In genomic region chr2:203014456-203015199, GRCh38 we compare ENCODE assay signal across 8 cellular contexts. TPM values are rescaled to one million over a fixed set of nuclear protein-coding genes. Genes with fewer than 3 reads are reported as not detected.
DNase-seq lines count a peak whose midpoint lies in the region; ATAC-seq and TF ChIP-seq lines count a peak whose summit lies in the region.

TSS of gene NBEAL1 (plus strand) at chr2:203014875. CDS start at chr2:203016385, 1,510 bp downstream.

- H3K4me1 Mint-ChIP-seq in activated B cell treated with CpG ODN at 0.5 μM for 24 hours: peaks cover 26% of the 10 kb centered on the region
- H3K4me1 Mint-ChIP-seq in central memory CD8-positive, alpha-beta T cell: peaks cover 33% of the 10 kb centered on the region

- H3K27ac ChIP-seq in spleen: peak within 1 kb of the TSS; percentile 78 to 93 (median 91)

- H3K36me3 Mint-ChIP-seq in activated B cell treated with CpG ODN at 0.5 μM for 24 hours (ENCODE audit: low read depth): peaks cover 7% of the 10 kb centered on the region
- H3K36me3 Mint-ChIP-seq in central memory CD8-positive, alpha-beta T cell (ENCODE audit: insufficient read depth): peaks cover 9% of the 10 kb centered on the region

- no peaks in the 10 kb centered on the region for H3K27me3 Mint-ChIP-seq in activated B cell treated with CpG ODN at 0.5 μM for 24 hours
- H3K27me3 Mint-ChIP-seq in central memory CD8-positive, alpha-beta T cell: no peaks in the 10 kb centered on the region

- 0 to 1% (median 1%) methylated on average over 43 to 59 of the region's 59 CpGs for WGBS in spleen, 5 donors

- CTCF ChIA-PET in activated B cell treated with CpG ODN at 0.5 μM for 24 hours (lab: Charles Lee): interaction anchor here (0.8 kb wide), 1 partner anchor 144 kb away, joined by 4 read pairs; no protein-coding TSS in a partner anchor

- H3K4me1 ChIP-seq in spleen: peaks cover 11 to 55% (median 47%) of the 10 kb centered on the region in 6 donors

- ATAC-seq in HG03196 (IDR thresholded peaks at IDR 0.05; ENCODE audit: unreplicated experiment) (peak; percentile 97), activated B cell treated with CpG ODN at 0.5 μM for 24 hours (ENCODE audit: low read depth) (peak; percentile 93)
- peak; percentile 90 for ATAC-seq in central memory CD8-positive, alpha-beta T cell (replicated peaks; ENCODE audit: extremely low read depth, poor library complexity, severe bottlenecking)

- H3K9me3 ChIP-seq in spleen: no peaks in the 10 kb centered on the region

- intact Hi-C loops in activated B cell treated with CpG ODN at 0.5 μM for 24 hours (cut with micrococcal nuclease) (loop anchor here (1.0 to 5.0 kb wide), 8 partner anchors 103 to 1233 kb away; partner anchors contain the start of genes ABI2, BMPR2, CYP20A1 and FAM117B), spleen (cut with DNase I; ENCODE audit: low total_unique reads) (no loop called here)

- H3K9me3 Mint-ChIP-seq in activated B cell treated with CpG ODN at 0.5 μM for 24 hours: no peaks in the 10 kb centered on the region
- no peaks in the 10 kb centered on the region for H3K9me3 Mint-ChIP-seq in central memory CD8-positive, alpha-beta T cell

- DNase-seq in AG08395 (ENCODE audit: low spot score): peak; percentile 97
- DNase-seq in NCI-H345 (lab: John Stamatoyannopoulos, UW): peak; percentile 98
- DNase-seq in activated B cell treated with CpG ODN at 0.5 μM for 24 hours: peak; percentile 100
- DNase-seq in central memory CD8-positive, alpha-beta T cell (ENCODE audit: low spot score in 2 of 2): peak; percentile 96
- peak; percentile 98 for DNase-seq in inferior parietal cortex (ENCODE audit: extremely low spot score)
- peak; percentile 100 for DNase-seq in spleen

- POLR2A ChIA-PET in activated B cell treated with CpG ODN at 0.5 μM for 24 hours (lab: Charles Lee): interaction anchor here (1.0 to 2.2 kb wide), 3 partner anchors 104 to 379 kb away, joined by 3 to 10 read pairs (median 8); partner anchors contain the start of genes CYP20A1 and FAM117B

- TF ChIP-seq CTCF in activated B cell treated with CpG ODN at 0.5 μM for 24 hours (IDR thresholded peaks at IDR 0.05): no peak
- peak in 2 of 11 experiments; percentile 4 to 13 for TF ChIP-seq CTCF in spleen (IDR thresholded peaks at IDR 0.05 in 8 of 11, conservative IDR thresholded peaks at IDR 0.05 in 3 of 11)

- TF ChIP-seq POLR2A in GM18951 (IDR thresholded peaks at IDR 0.05; ENCODE audit: extremely low read depth, insufficient read depth, insufficient read length) (peak; percentile 75), spleen (IDR thresholded peaks at IDR 0.05) (peak; percentile 21 to 53 (median 38))

- peak within 1 kb of the TSS; percentile 41 to 84 (median 72) for H3K4me3 ChIP-seq in spleen

- H3K27ac Mint-ChIP-seq in activated B cell treated with CpG ODN at 0.5 μM for 24 hours: peak within 1 kb of the TSS; percentile 84
- peak within 1 kb of the TSS; percentile 96 for H3K27ac Mint-ChIP-seq in central memory CD8-positive, alpha-beta T cell (ENCODE audit: low read depth)

- peak within 1 kb of the TSS; percentile 87 for H3K4me3 Mint-ChIP-seq in activated B cell treated with CpG ODN at 0.5 μM for 24 hours
- peak within 1 kb of the TSS; percentile 96 for H3K4me3 Mint-ChIP-seq in central memory CD8-positive, alpha-beta T cell

- H3K27me3 ChIP-seq in spleen (replicated peaks in 1 of 7): no peaks in the 10 kb centered on the region

- no peaks in the 10 kb centered on the region for H3K36me3 ChIP-seq in spleen

- in situ Hi-C loops in GM18951 (cut with MboI; ENCODE audit: low sequenced_read_pairs, unreplicated experiment): no loop called here

RNA-seq across cellular contexts. Expression of gene NBEAL1, which starts in this region (rescaled TPM):
- total RNA-seq in activated B cell treated with CpG ODN at 0.5 μM for 24 hours: 8.9 and 9.3 TPM in 2 replicates
- total RNA-seq in spleen: 10 to 100 TPM; 21.8 to 34.3 (median 30.2) TPM
- polyA plus RNA-seq in spleen: 1 to 10 TPM; 3.5 to 9.2 (median 7.3) TPM

Comparison
In these comparisons a context has a peak if more than half of its experiments do, and no peak if none do; other contexts are left out.
1. Peak in every context shown above with its lines: DNase-seq, ATAC-seq, H3K4me3 ChIP-seq and H3K27ac ChIP-seq.